8 cellular contexts compared by ENCODE assay signal in genomic region chr11:78039919-78040671, GRCh38. TPM values are rescaled to one million over a fixed set of nuclear protein-coding genes. Genes with fewer than 3 reads are reported as not detected.
DNase-seq lines count a peak whose midpoint lies in the region; ATAC-seq, FAIRE-seq and TF ChIP-seq lines count a peak whose summit lies in the region.

No MANE protein-coding gene starts in this region.

- peaks cover 0 to 8% of the 10 kb centered on the region in 2 donors for H3K27me3 Mint-ChIP-seq in stimulated activated naive B cell treated with anti-CD40 and anti-IgM and Interleukin-4, amounts not matched to agents 10 μg/mL and 1 μg/mL and 100 μg/mL, for 72 hours

- no peak for TF ChIP-seq CTCF in AG09319 (IDR thresholded peaks at IDR 0.05; ENCODE audit: low read depth, low read length)
- no peak for TF ChIP-seq CTCF in cardiac fibroblast (IDR thresholded peaks at IDR 0.05; ENCODE audit: low read depth, low read length)
- no peak for TF ChIP-seq CTCF in lower leg skin (IDR thresholded peaks at IDR 0.05)

- peaks cover 7 to 11% of the 10 kb centered on the region in 2 donors for H3K4me1 Mint-ChIP-seq in stimulated activated naive B cell treated with anti-CD40 and anti-IgM and Interleukin-4, amounts not matched to agents 10 μg/mL and 1 μg/mL and 100 μg/mL, for 72 hours

- FAIRE-seq in GM12891 (lab: Jason Lieb, UNC), result no peak

- intact Hi-C loops in lower leg skin (cut with DNase I; ENCODE audit: low total_unique reads), result no loop called here

- H3K4me3 ChIP-seq in cardiac fibroblast (replicated peaks in 1 of 2; ENCODE audit: low read depth in 2 of 2, low read length in 2 of 2), result peak overlapping the region in 1 of 2 donors; percentile 24
- H3K4me3 ChIP-seq in lower leg skin (ENCODE audit: low read depth, poor library complexity, severe bottlenecking), result no peak overlapping the region

- no peaks in the 10 kb centered on the region for H3K36me3 Mint-ChIP-seq in stimulated activated naive B cell treated with anti-CD40 and anti-IgM and Interleukin-4, amounts not matched to agents 10 μg/mL and 1 μg/mL and 100 μg/mL, for 72 hours

- TF ChIP-seq POLR2A in GM12891 (IDR thresholded peaks at IDR 0.05; ENCODE audit: low read depth, low read length) (no peak), lower leg skin (IDR thresholded peaks at IDR 0.05) (no peak)

- 15 to 16% methylated on average over 7 of the region's 7 CpGs for WGBS in lower leg skin, 2 donors

- H3K9me3 Mint-ChIP-seq in stimulated activated naive B cell treated with anti-CD40 and anti-IgM and Interleukin-4, amounts not matched to agents 10 μg/mL and 1 μg/mL and 100 μg/mL, for 72 hours, result no peaks in the 10 kb centered on the region

- ATAC-seq in HG03457 (IDR thresholded peaks at IDR 0.05; ENCODE audit: unreplicated experiment), result peak; percentile 72
- peak; percentile 61 to 70 for ATAC-seq in stimulated activated naive B cell treated with anti-CD40 and anti-IgM and Interleukin-4, amounts not matched to agents 10 μg/mL and 1 μg/mL and 100 μg/mL, for 72 hours (replicated peaks)
- no peak for ATAC-seq in GM21717 (IDR thresholded peaks at IDR 0.05; ENCODE audit: unreplicated experiment)

- DNase-seq in AG09319 (ENCODE audit: extremely low read depth, low read depth) (peak; percentile 54), GM12891 (ENCODE audit: insufficient read length, low spot score) (peak; percentile 37), RKO (ENCODE audit: low spot score) (peak; percentile 78), cardiac fibroblast (ENCODE audit: low read depth in 2 of 2) (peak; percentile 93), lower leg skin (ENCODE audit: low spot score in 2 of 2) (peak; percentile 35 to 89)
- DNase-seq in stimulated activated naive B cell treated with anti-CD40 and anti-IgM and Interleukin-4, amounts not matched to agents 10 μg/mL and 1 μg/mL and 100 μg/mL, for 72 hours, result no peak

- peak overlapping the region; percentile 93 for H3K27ac Mint-ChIP-seq in stimulated activated naive B cell treated with anti-CD40 and anti-IgM and Interleukin-4, amounts not matched to agents 10 μg/mL and 1 μg/mL and 100 μg/mL, for 72 hours

- H3K4me3 Mint-ChIP-seq in stimulated activated naive B cell treated with anti-CD40 and anti-IgM and Interleukin-4, amounts not matched to agents 10 μg/mL and 1 μg/mL and 100 μg/mL, for 72 hours, result peak overlapping the region; percentile 61 to 73

TF ChIP-seq in GM12891, 5 proteins besides CTCF, POLR2A, EP300 and RAD21:
- TF ChIP-seq POU2F2 (IDR thresholded peaks at IDR 0.05; ENCODE audit: low read depth, low read length) (no peak), POLR2AphosphoS5 (IDR thresholded peaks at IDR 0.05; ENCODE audit: low read depth, low read length) (no peak), PAX5 (IDR thresholded peaks at IDR 0.05; ENCODE audit: insufficient read depth, low read length, severe bottlenecking) (no peak), TAF1 (IDR thresholded peaks at IDR 0.05; ENCODE audit: low read depth, low read length) (no peak), SPI1 (IDR thresholded peaks at IDR 0.05; ENCODE audit: low read depth, low read length) (no peak)

RNA-seq across cellular contexts. Expression of gene KCTD14, which starts 17.0 kb away (rescaled TPM):
- not detected for polyA plus RNA-seq in GM12891 (2012; ENCODE audit: low read depth, missing spikeins)
- 1 to 10 TPM in 3 of 4 donors, under 1 TPM in 1; 0.19 to 5.3 (median 3.3) TPM for total RNA-seq in lower leg skin

RNA-seq across cellular contexts. Expression of gene THRSP, which starts 23.6 kb away (rescaled TPM):
- not detected for polyA plus RNA-seq in GM12891 (2012; ENCODE audit: low read depth, missing spikeins)
- 100 to 1,000 TPM in 1 of 4 donors, 10 to 100 TPM in 2, under 1 TPM in 1; 0.30 to 115 (median 39.2) TPM for total RNA-seq in lower leg skin

RNA-seq across cellular contexts. Expression of gene NDUFC2, which starts 39.6 kb away (rescaled TPM):
- 202 TPM for polyA plus RNA-seq in GM12891 (2012; ENCODE audit: low read depth, missing spikeins)
- 100 to 1,000 TPM in 1 of 4 donors, 10 to 100 TPM in 3; 61.5 to 106 (median 87.4) TPM for total RNA-seq in lower leg skin

RNA-seq across cellular contexts. Expression of gene INTS4, which starts 45.6 kb away (rescaled TPM):
- polyA plus RNA-seq in GM12891 (2012; ENCODE audit: low read depth, missing spikeins), result 26.0 TPM
- total RNA-seq in lower leg skin, result 10 to 100 TPM; 14.7 to 24.8 (median 18.3) TPM
